Comparison of ENCODE assay signal across 8 cellular contexts in the genomic region with DNA sequence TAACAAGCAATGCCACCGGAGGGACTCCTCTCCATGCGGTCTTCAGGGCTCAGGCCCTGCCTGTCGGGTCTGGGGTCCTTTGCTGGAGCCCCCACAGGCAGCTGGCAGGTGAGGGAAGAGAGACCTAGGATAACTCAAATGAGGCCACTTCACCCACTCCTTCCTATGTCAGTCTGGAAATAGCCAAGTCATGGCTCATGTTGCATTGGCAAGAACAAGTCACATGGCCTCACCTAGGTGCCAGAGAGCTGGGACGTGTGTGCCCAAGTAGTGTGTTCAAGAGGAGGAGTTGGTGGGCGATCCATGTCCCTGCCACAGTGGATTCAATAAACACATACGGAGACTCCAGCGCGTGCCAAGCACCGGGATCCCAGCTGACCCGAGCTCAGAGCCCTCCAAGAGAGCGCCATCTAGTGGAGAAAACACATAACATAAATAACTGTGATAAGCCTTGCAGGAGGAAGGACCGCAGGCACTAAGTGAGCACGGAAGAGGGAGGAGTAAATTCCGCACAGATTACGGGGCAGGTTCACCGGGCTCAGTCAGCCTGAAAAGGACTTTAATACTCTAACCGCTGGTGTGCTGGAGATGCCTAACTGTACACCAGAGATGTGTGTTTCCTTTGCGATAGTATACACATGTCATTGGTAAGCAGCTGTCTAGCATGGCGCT.
DNase-seq lines count a peak whose midpoint lies in the region; ATAC-seq and TF ChIP-seq lines count a peak whose summit lies in the region.

No MANE protein-coding gene starts in this region.

- H3K36me3 Mint-ChIP-seq in CD4-positive, alpha-beta memory T cell, result no peaks in the 10 kb centered on the region

- CTCF ChIA-PET in CD4-positive, alpha-beta memory T cell (lab: Charles Lee; ENCODE audit: partially characterized antibody), result interaction anchor here (1.0 kb wide), 1 partner anchor 21 kb away, joined by 3 read pairs; no protein-coding TSS in a partner anchor

- H3K27me3 ChIP-seq in CD4-positive, alpha-beta memory T cell (ENCODE audit: insufficient read depth, low read length), result no peaks in the 10 kb centered on the region

- no peak overlapping the region for H3K4me3 ChIP-seq in choroid plexus epithelial cell (ENCODE audit: low read depth, low read length)
- H3K4me3 ChIP-seq in CD4-positive, alpha-beta memory T cell (ENCODE audit: low read length in 2 of 2), result no peak overlapping the region

- no peaks in the 10 kb centered on the region for H3K27me3 Mint-ChIP-seq in CD4-positive, alpha-beta memory T cell

- no peaks in the 10 kb centered on the region for H3K4me1 ChIP-seq in CD4-positive, alpha-beta memory T cell (ENCODE audit: insufficient read depth, low read length)

- no peaks in the 10 kb centered on the region for H3K4me1 Mint-ChIP-seq in CD4-positive, alpha-beta memory T cell

- DNase-seq in NCI-H345 (lab: John Stamatoyannopoulos, UW), result peak; percentile 30
- no peak for DNase-seq in NCI-H345 treated with DMSO at 0.1 percent for 48 hours (lab: John Stamatoyannopoulos, UW; ENCODE audit: unreplicated experiment)
- peak; percentile 88 for DNase-seq in NCI-H82 (lab: John Stamatoyannopoulos, UW)
- DNase-seq in choroid plexus epithelial cell (ENCODE audit: low read depth), result peak; percentile 91
- DNase-seq in medulla oblongata (ENCODE audit: extremely low spot score), result peak; percentile 86
- no peak for DNase-seq in CD4-positive, alpha-beta memory T cell

- POLR2A ChIA-PET in CD4-positive, alpha-beta memory T cell (lab: Charles Lee; ENCODE audit: partially characterized antibody), result no interaction called here

- peak; percentile 89 for ATAC-seq in GM19395 (IDR thresholded peaks at IDR 0.05; ENCODE audit: unreplicated experiment)
- peak; percentile 94 for ATAC-seq in HG03354 (IDR thresholded peaks at IDR 0.05; ENCODE audit: poor library complexity, severe bottlenecking, unreplicated experiment)

- H3K27ac ChIP-seq in CD4-positive, alpha-beta memory T cell (ENCODE audit: low read depth, low read length), result no peak overlapping the region

- H3K4me3 Mint-ChIP-seq in CD4-positive, alpha-beta memory T cell, result no peak overlapping the region

- no peaks in the 10 kb centered on the region for H3K9me3 ChIP-seq in CD4-positive, alpha-beta memory T cell (ENCODE audit: control insufficient read depth in 1 of 2, low read length in 2 of 2)

- H3K36me3 ChIP-seq in CD4-positive, alpha-beta memory T cell (ENCODE audit: insufficient read depth, low read length), result no peaks in the 10 kb centered on the region

- H3K9me3 Mint-ChIP-seq in CD4-positive, alpha-beta memory T cell, result peaks cover 0 to 11% (median 2%) of the 10 kb centered on the region in 8 donors

- peak; percentile 75 for TF ChIP-seq CTCF in choroid plexus epithelial cell (conservative IDR thresholded peaks at IDR 0.05; ENCODE audit: low read depth, low read length)

- intact Hi-C loops in CD4-positive, alpha-beta memory T cell (cut with micrococcal nuclease), result no loop called here

- H3K27ac Mint-ChIP-seq in CD4-positive, alpha-beta memory T cell, result no peak overlapping the region

Comparison
In these comparisons a context has a peak if more than half of its experiments do, and no peak if none do; other contexts are left out.
1. DNase-seq: peak in NCI-H345 (single experiment), NCI-H82 (single experiment), choroid plexus epithelial cell (single experiment) and medulla oblongata (single experiment); none in NCI-H345 treated with DMSO at 0.1 percent for 48 hours (single experiment) and CD4-positive, alpha-beta memory T cell (0 of 5).